Comparison of ENCODE assay signal across 14 cellular contexts in the genomic region with DNA sequence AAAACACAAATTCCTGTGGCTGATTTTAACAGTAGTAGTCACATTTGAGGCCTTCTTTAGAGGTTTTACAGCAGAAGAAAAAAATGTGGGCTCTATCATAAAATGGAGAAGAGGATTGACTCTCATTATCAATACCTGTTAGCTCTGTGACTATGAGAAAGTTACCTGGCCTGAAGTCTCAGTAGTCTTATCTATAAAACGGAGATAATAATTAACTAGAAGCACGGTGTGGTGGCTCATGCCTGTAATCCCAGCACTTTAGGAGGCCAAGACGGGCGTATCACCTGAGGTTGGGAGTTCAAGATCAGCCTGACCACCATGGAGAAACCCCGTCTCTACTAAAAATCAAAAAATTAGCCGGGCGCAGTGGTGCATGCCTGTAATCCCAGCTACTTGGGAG.
A peak's percentile ranks its signal among the peaks of the same experiment; 100 is the strongest.
DNase-seq lines count a peak whose midpoint lies in the region; ATAC-seq and TF ChIP-seq lines count a peak whose summit lies in the region.
"Had no signal": no experiment of that assay in that cellular context is flagged by ENCODE, and none has a peak within 500 bp of the region (broad histone marks: within the 10 kb centered on the region; RNA-seq: fewer than 3 reads in every experiment).

No MANE protein-coding gene starts in this region.

- no peak overlapping the region for H2BK5ac ChIP-seq in mesendoderm (ENCODE audit: low read length)

- no peaks in the 10 kb centered on the region for H3K36me3 ChIP-seq in GM23338 (ENCODE audit: insufficient read depth)
- H3K36me3 ChIP-seq in PC-3 (ENCODE audit: low read depth, low read length) = no peaks in the 10 kb centered on the region
- no peaks in the 10 kb centered on the region for H3K36me3 ChIP-seq in mesendoderm (ENCODE audit: control insufficient read depth, insufficient read depth, low read length)
- H3K36me3 ChIP-seq: BE2C had no signal

- intact Hi-C loops in PC-3 (cut with micrococcal nuclease) = loop anchor here (5.0 kb wide), 1 partner anchor 162 kb away; no protein-coding TSS in a partner anchor

- no peaks in the 10 kb centered on the region for H3K36me3 Mint-ChIP-seq in GM23338 (ENCODE audit: low read depth)
- H3K36me3 Mint-ChIP-seq in HFFc6 (ENCODE audit: low read depth) = no peaks in the 10 kb centered on the region
- H3K36me3 Mint-ChIP-seq: CD4-positive, alpha-beta memory T cell; IgD-negative memory B cell had no signal

- H3K18ac ChIP-seq in mesendoderm (ENCODE audit: low read length) = no peak overlapping the region

- no peaks in the 10 kb centered on the region for H4K20me1 ChIP-seq in GM23338 (replicated peaks; ENCODE audit: insufficient read depth)
- no peaks in the 10 kb centered on the region for H4K20me1 ChIP-seq in PC-3 (ENCODE audit: low read length)

- H2AFZ ChIP-seq in GM23338 (peak overlapping the region; percentile 8; the same call in 1 of the 2 replicates), PC-3 (ENCODE audit: low read length) (peak overlapping the region; percentile 22; the same call in 1 of the 2 replicates)

- no peak overlapping the region for H2AK5ac ChIP-seq in mesendoderm (ENCODE audit: low read length)

- H3K27ac Mint-ChIP-seq in GM23338 = no peak overlapping the region
- H3K27ac Mint-ChIP-seq in HFFc6 = no peak overlapping the region
- H3K27ac Mint-ChIP-seq: CD4-positive, alpha-beta memory T cell had no signal

- BruUV-seq in PC-3 (replicated peaks; lab: Mats Ljungman, UMichigan) = no TSS peak

- H3K4me3 ChIP-seq in GM23338 (no peak overlapping the region), PC-3 (ENCODE audit: low read length) (no peak overlapping the region), mesendoderm (ENCODE audit: low read length) (no peak overlapping the region)
- H3K4me3 ChIP-seq: A549 had no signal

- H3K79me2 ChIP-seq in GM23338 (replicated peaks; ENCODE audit: insufficient read depth) = no peaks in the 10 kb centered on the region
- no peaks in the 10 kb centered on the region for H3K79me2 ChIP-seq in PC-3 (ENCODE audit: low read length)
- H3K79me2 ChIP-seq in mesendoderm (ENCODE audit: control insufficient read depth, insufficient read depth, low read length) = no peaks in the 10 kb centered on the region

- CTCF ChIA-PET in PC-3 (lab: Charles Lee) = no interaction called here

- no peak for TF ChIP-seq CTCF in GM23338 (conservative IDR thresholded peaks at IDR 0.05; ENCODE audit: low read depth in 2 of 2)
- TF ChIP-seq CTCF in PC-3 (conservative IDR thresholded peaks at IDR 0.05; ENCODE audit: low read depth, low read length) = no peak
- no peak for TF ChIP-seq CTCF in HFFc6 (IDR thresholded peaks at IDR 0.05)

- H2BK120ac ChIP-seq in mesendoderm (ENCODE audit: low read depth, low read length) = no peak overlapping the region

- H4K8ac ChIP-seq in mesendoderm (ENCODE audit: low read depth, low read length) = no peak overlapping the region

- H3K9me3 Mint-ChIP-seq in GM23338 = no peaks in the 10 kb centered on the region
- H3K9me3 Mint-ChIP-seq in HFFc6 = no peaks in the 10 kb centered on the region
- H3K9me3 Mint-ChIP-seq: CD4-positive, alpha-beta memory T cell; IgD-negative memory B cell had no signal

- H3K23ac ChIP-seq in mesendoderm (ENCODE audit: low read length) = no peak overlapping the region

- H3K27me3 ChIP-seq in GM23338 (ENCODE audit: insufficient read depth) (no peaks in the 10 kb centered on the region), PC-3 (ENCODE audit: low read length) (no peaks in the 10 kb centered on the region), mesendoderm (ENCODE audit: insufficient read depth, low read length, poor library complexity) (no peaks in the 10 kb centered on the region)
- H3K27me3 ChIP-seq: BE2C had no signal

- H3K27ac ChIP-seq in GM23338 (ENCODE audit: low read depth) (no peak overlapping the region), PC-3 (ENCODE audit: low read length) (no peak overlapping the region), mesendoderm (ENCODE audit: low read depth, low read length) (no peak overlapping the region)
- H3K27ac ChIP-seq: A549, C4-2B had no signal

- H2BK15ac ChIP-seq in mesendoderm (replicated peaks; ENCODE audit: low read depth) = no peak overlapping the region

- ATAC-seq in GM23338 (no peak), PC-3 (no peak), HG02678 (IDR thresholded peaks at IDR 0.05; ENCODE audit: unreplicated experiment) (no peak)
- ATAC-seq: A549 had no signal

- no peak overlapping the region for H3K4me3 Mint-ChIP-seq in GM23338
- no peak overlapping the region for H3K4me3 Mint-ChIP-seq in HFFc6
- H3K4me3 Mint-ChIP-seq: CD4-positive, alpha-beta memory T cell; IgD-negative memory B cell had no signal

- H3K9me2 ChIP-seq in GM23338 (ENCODE audit: insufficient read depth) = no peaks in the 10 kb centered on the region
- H3K9me2 ChIP-seq in PC-3 (replicated peaks; ENCODE audit: low read length) = no peaks in the 10 kb centered on the region

- H3K4me1 ChIP-seq in GM23338 (ENCODE audit: insufficient read depth) (no peaks in the 10 kb centered on the region), PC-3 (ENCODE audit: insufficient read depth, low read length) (peaks cover 45% of the 10 kb centered on the region), mesendoderm (ENCODE audit: control insufficient read depth, low read depth, low read length) (no peaks in the 10 kb centered on the region)

- no peak overlapping the region for H3K4me2 ChIP-seq in GM23338
- no peak overlapping the region for H3K4me2 ChIP-seq in PC-3 (ENCODE audit: low read length)
- no peak overlapping the region for H3K4me2 ChIP-seq in mesendoderm (ENCODE audit: low read length)
- H3K4me2 ChIP-seq: A549 had no signal

- POLR2A ChIA-PET in PC-3 (lab: Charles Lee; ENCODE audit: unreplicated experiment) = no interaction called here

- H3K4me1 Mint-ChIP-seq in GM23338 (no peaks in the 10 kb centered on the region), HFFc6 (ENCODE audit: low read depth) (peaks cover 44% of the 10 kb centered on the region)
- H3K4me1 Mint-ChIP-seq: CD4-positive, alpha-beta memory T cell had no signal

- H3K27me3 Mint-ChIP-seq in GM23338 (ENCODE audit: insufficient read depth, low read depth, poor library complexity) = no peaks in the 10 kb centered on the region
- peaks cover 3% of the 10 kb centered on the region; the same call in 1 of the 2 replicates for H3K27me3 Mint-ChIP-seq in HFFc6 (ENCODE audit: insufficient read depth)

- WGBS in mesendoderm (ENCODE audit: extremely low coverage, insufficient coverage, low lambda C conversion rate) = no CpG with 5 or more reads among the region's 7 CpGs

- DNase-seq in GM23338 (ENCODE audit: low spot score) (no peak), PC-3 (peak; percentile 54), mesendoderm (peak; percentile 3), epidermal melanocyte (ENCODE audit: insufficient read length, low spot score) (no peak), mucosa of gallbladder (ENCODE audit: low spot score) (no peak), HFFc6 (no peak)
- DNase-seq: BE2C; CD4-positive, alpha-beta memory T cell; DMS79; HCEC 1CT had no signal

- no peaks in the 10 kb centered on the region for H3K9me3 ChIP-seq in PC-3 (ENCODE audit: low read length)
- H3K9me3 ChIP-seq: A549, BE2C had no signal

- H3K79me1 ChIP-seq in mesendoderm (ENCODE audit: low read length) = no peaks in the 10 kb centered on the region

- H3F3A ChIP-seq in GM23338 (replicated peaks; ENCODE audit: low read depth) = no peaks in the 10 kb centered on the region
- no peaks in the 10 kb centered on the region for H3F3A ChIP-seq in PC-3 (ENCODE audit: low read length, unreplicated experiment)

- no peak overlapping the region for H3K4ac ChIP-seq in mesendoderm (ENCODE audit: low read depth, low read length)

- H3K9ac ChIP-seq in PC-3 (ENCODE audit: low read length) (no peak overlapping the region), mesendoderm (ENCODE audit: low read length) (no peak overlapping the region)

- H3K56ac ChIP-seq in mesendoderm (ENCODE audit: low read length) = no peak overlapping the region

- H4K5ac ChIP-seq in mesendoderm (ENCODE audit: low read length) = no peak overlapping the region

TF ChIP-seq in GM23338, 12 proteins besides CTCF, POLR2A, EP300 and RAD21 (continues in another document):
- TF ChIP-seq ZNF114 (CRISPR knock-in tag; IDR thresholded peaks at IDR 0.05) (no peak), EZH2 (IDR thresholded peaks at IDR 0.05; ENCODE audit: low read depth, unreplicated experiment) (no peak)

Comparison
In these comparisons a context has a peak if more than half of its experiments do, and no peak if none do; other contexts are left out.
1. DNase-seq: peak in PC-3 (single experiment) and mesendoderm (single experiment); none in GM23338 (single experiment), epidermal melanocyte (single experiment), mucosa of gallbladder (single experiment) and HFFc6 (single experiment).